ENCODE assay signal across 8 cellular contexts in the genomic region with DNA sequence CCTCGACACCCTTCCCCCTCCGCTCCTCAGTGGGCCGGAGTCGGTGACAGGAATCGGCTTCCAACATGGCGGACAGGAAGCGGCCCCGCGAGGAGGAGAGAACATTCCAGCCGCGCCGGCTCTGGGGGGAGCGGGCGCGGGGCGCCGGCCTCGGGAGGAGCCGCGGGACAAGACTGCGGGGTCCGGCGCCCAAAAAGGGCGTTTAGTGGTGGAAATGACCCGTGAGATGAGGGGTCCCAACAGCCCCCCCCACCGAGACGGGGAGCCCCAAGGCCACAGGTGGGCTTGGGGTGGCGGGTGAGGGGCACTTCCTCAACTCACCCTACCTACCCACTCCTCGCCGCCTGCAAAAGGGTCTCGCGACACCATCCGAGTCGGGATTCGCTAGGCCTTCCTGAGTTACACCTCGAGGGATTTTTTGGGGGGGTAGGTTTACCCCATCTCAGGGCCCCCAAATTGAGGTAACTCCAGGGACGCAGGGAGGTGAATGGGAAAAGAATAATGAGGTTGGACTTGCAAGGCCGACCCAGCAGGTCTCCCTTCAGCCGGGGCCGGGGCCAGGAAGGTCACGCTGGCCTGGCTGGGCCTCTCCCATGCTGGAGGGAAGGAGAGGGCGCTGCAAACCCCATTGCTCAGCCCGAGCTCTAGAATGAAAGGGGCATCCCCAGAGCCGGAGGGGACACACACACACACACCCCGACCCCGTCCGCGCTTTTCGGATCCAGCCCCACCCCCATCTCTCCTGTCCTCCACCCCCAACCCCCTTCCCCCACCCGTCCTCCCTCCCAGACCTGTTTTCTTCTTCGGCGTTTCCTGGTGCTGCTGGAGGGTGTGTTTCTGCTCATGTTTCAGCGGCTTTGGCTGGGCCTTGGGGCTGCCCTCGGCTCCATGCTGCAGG. TPM values are rescaled to one million over a fixed set of nuclear protein-coding genes. Genes with fewer than 3 reads are reported as not detected.
DNase-seq lines count a peak whose midpoint lies in the region; ATAC-seq and TF ChIP-seq lines count a peak whose summit lies in the region.

No MANE protein-coding gene starts in this region.

- TF ChIP-seq POLR2A in NB4 (IDR thresholded peaks at IDR 0.05; ENCODE audit: extremely low read depth, insufficient read length) = peak; percentile 36
- no peak for TF ChIP-seq POLR2A in spleen (IDR thresholded peaks at IDR 0.05)

- peaks cover 56% of the 10 kb centered on the region for H3K79me2 ChIP-seq in mammary epithelial cell (ENCODE audit: insufficient read depth, low read length)

- peak overlapping the region; percentile 38 to 71 (median 56); a peak in 21 of 22 replicates for H3K4me2 ChIP-seq in BLaER1 treated with 17β-estradiol and CSF1 and Interleukin-3, amounts not matched to agents 10 nM and 100 nM
- peak overlapping the region; percentile 66 for H3K4me2 ChIP-seq in mammary epithelial cell (ENCODE audit: insufficient read depth, low read depth, low read length)

- H3K9ac ChIP-seq in BLaER1 treated with 17β-estradiol and CSF1 and Interleukin-3, amounts not matched to agents 10 nM and 100 nM = peak overlapping the region; percentile 93 to 100 (median 98)
- peak overlapping the region; percentile 87 for H3K9ac ChIP-seq in mammary epithelial cell (ENCODE audit: insufficient read depth, low read length)

- dilution Hi-C loops in mammary epithelial cell (cut with HindIII; ENCODE audit: low sequenced_read_pairs) = no loop called here

- peaks cover 24 to 45% (median 33%) of the 10 kb centered on the region in 10 experiments for H3K4me1 ChIP-seq in BLaER1 treated with 17β-estradiol and CSF1 and Interleukin-3, amounts not matched to agents 10 nM and 100 nM
- H3K4me1 ChIP-seq in mammary epithelial cell (ENCODE audit: insufficient read depth, low read length) (peaks cover 9% of the 10 kb centered on the region), spleen (peaks cover 40 to 56% (median 49%) of the 10 kb centered on the region in 6 donors)

- H3K27ac ChIP-seq in BLaER1 treated with 17β-estradiol and CSF1 and Interleukin-3, amounts not matched to agents 10 nM and 100 nM = peak overlapping the region; percentile 87 to 100 (median 97)
- peak overlapping the region; percentile 88 for H3K27ac ChIP-seq in WERI-Rb-1
- H3K27ac ChIP-seq in mammary epithelial cell (ENCODE audit: insufficient read depth, low read depth, low read length) = peak overlapping the region; percentile 73
- peak overlapping the region; percentile 95 to 100 (median 99) for H3K27ac ChIP-seq in spleen

- peaks cover 41 to 53% (median 49%) of the 10 kb centered on the region in 11 experiments for H4K20me1 ChIP-seq in BLaER1 treated with 17β-estradiol and CSF1 and Interleukin-3, amounts not matched to agents 10 nM and 100 nM
- peaks cover 17% of the 10 kb centered on the region for H4K20me1 ChIP-seq in mammary epithelial cell (ENCODE audit: insufficient read depth, low read length)

- peak; percentile 87 for DNase-seq in NB4 (ENCODE audit: low read depth)
- DNase-seq in WERI-Rb-1 = peak; percentile 73
- peak; percentile 35 for DNase-seq in mammary epithelial cell
- DNase-seq in inferior parietal cortex (ENCODE audit: extremely low spot score) = peak; percentile 47
- peak; percentile 93 for DNase-seq in spleen

- H3K9me3 ChIP-seq in BLaER1 treated with 17β-estradiol and CSF1 and Interleukin-3, amounts not matched to agents 10 nM and 100 nM (replicated peaks in 1 of 11) = no peaks in the 10 kb centered on the region
- no peaks in the 10 kb centered on the region for H3K9me3 ChIP-seq in WERI-Rb-1 (ENCODE audit: severe bottlenecking)
- H3K9me3 ChIP-seq in mammary epithelial cell (replicated peaks; ENCODE audit: insufficient read depth, low read length) = no peaks in the 10 kb centered on the region
- H3K9me3 ChIP-seq in spleen = no peaks in the 10 kb centered on the region

- in situ Hi-C loops in mammary epithelial cell (cut with MboI; ENCODE audit: low sequenced_read_pairs in 2 of 2) = no loop called here

- CTCF ChIA-PET in mammary epithelial cell (lab: Charles Lee; ENCODE audit: low non-redundant PET) = interaction anchor here (0.5 to 0.7 kb wide), 5 partner anchors 16 to 176 kb away, joined by 3 to 10 read pairs (median 3); no protein-coding TSS in a partner anchor

- TSS peak; percentile 46 for BruUV-seq in mammary epithelial cell (replicated peaks; lab: Mats Ljungman, UMichigan)

- TF ChIP-seq CTCF in NB4 (IDR thresholded peaks at IDR 0.05; ENCODE audit: low read depth, low read length) (no peak), WERI-Rb-1 (IDR thresholded peaks at IDR 0.05; ENCODE audit: low read depth, low read length) (no peak), mammary epithelial cell (conservative IDR thresholded peaks at IDR 0.05 in 1 of 2, IDR thresholded peaks at IDR 0.05 in 1 of 2; ENCODE audit: extremely low read depth in 1 of 2, insufficient read depth in 1 of 2, low read depth in 1 of 2, low read length in 2 of 2) (no peak), spleen (IDR thresholded peaks at IDR 0.05 in 8 of 11, conservative IDR thresholded peaks at IDR 0.05 in 3 of 11) (no peak)

- no peaks in the 10 kb centered on the region for H3K27me3 ChIP-seq in BLaER1 treated with 17β-estradiol and CSF1 and Interleukin-3, amounts not matched to agents 10 nM and 100 nM
- no peaks in the 10 kb centered on the region for H3K27me3 ChIP-seq in WERI-Rb-1 (ENCODE audit: insufficient read depth, low read depth, severe bottlenecking)
- no peaks in the 10 kb centered on the region for H3K27me3 ChIP-seq in mammary epithelial cell (ENCODE audit: insufficient read depth, low read length)
- H3K27me3 ChIP-seq in spleen (replicated peaks in 1 of 7) = no peaks in the 10 kb centered on the region

- intact Hi-C loops in mammary epithelial cell (cut with micrococcal nuclease) (loop anchor here (5.0 kb wide), 1 partner anchor 51 kb away; no protein-coding TSS in a partner anchor), spleen (cut with DNase I; ENCODE audit: low total_unique reads) (loop anchor here (10.0 kb wide), 1 partner anchor 148 kb away; no protein-coding TSS in a partner anchor)

- peak overlapping the region; percentile 95 to 100 (median 98) for H3K4me3 ChIP-seq in BLaER1 treated with 17β-estradiol and CSF1 and Interleukin-3, amounts not matched to agents 10 nM and 100 nM
- H3K4me3 ChIP-seq in NB4 (ENCODE audit: low read depth, low read length) (peak overlapping the region; percentile 95), WERI-Rb-1 (ENCODE audit: low read depth, low read length) (peak overlapping the region; percentile 88), mammary epithelial cell (replicated peaks in 1 of 3; ENCODE audit: insufficient read depth in 1 of 3, low read depth in 2 of 3, low read length in 3 of 3) (peak overlapping the region; percentile 82 to 95 (median 93)), spleen (peak overlapping the region; percentile 81 to 99 (median 98))

- ATAC-seq in GM19467 (IDR thresholded peaks at IDR 0.05; ENCODE audit: unreplicated experiment) (peak; percentile 23), GM21825 (IDR thresholded peaks at IDR 0.05; ENCODE audit: unreplicated experiment) (no peak)

- peaks cover 20 to 37% (median 31%) of the 10 kb centered on the region in 11 experiments for H3K36me3 ChIP-seq in BLaER1 treated with 17β-estradiol and CSF1 and Interleukin-3, amounts not matched to agents 10 nM and 100 nM
- H3K36me3 ChIP-seq in WERI-Rb-1 (peaks cover 44% of the 10 kb centered on the region), mammary epithelial cell (ENCODE audit: insufficient read depth, low read length) (peaks cover 4% of the 10 kb centered on the region), spleen (peaks cover 0 to 25% (median 13%) of the 10 kb centered on the region in 6 donors)

- 0% methylated on average over 7 of the region's 54 CpGs for WGBS in mammary epithelial cell (ENCODE audit: low coverage, missing lambda C conversion rate)
- WGBS in spleen, 5 donors = 0 to 1% (median 0%) methylated on average over 28 to 54 of the region's 54 CpGs

- peak overlapping the region; percentile 13 for H2AFZ ChIP-seq in mammary epithelial cell (ENCODE audit: low read depth, low read length)

RNA-seq across cellular contexts. Expression of a gene that starts 0.7 kb away (rescaled TPM):
- total RNA-seq in mammary epithelial cell (10 to 100 TPM; 57.2 to 72.3 TPM), spleen (10 to 100 TPM; 50.9 to 68.4 (median 58.6) TPM)
- polyA plus RNA-seq in mammary epithelial cell (25.4 TPM), spleen (10 to 100 TPM in 1 of 3 donors, 1 to 10 TPM in 2; 8.7 to 11.1 (median 8.8) TPM)
- polyA minus RNA-seq in mammary epithelial cell = 29.4 TPM

RNA-seq across cellular contexts. Expression of a gene that starts 46.6 kb away (rescaled TPM):
- total RNA-seq in mammary epithelial cell (not detected), spleen (not detected)
- polyA plus RNA-seq in mammary epithelial cell (not detected), spleen (not detected)
- polyA minus RNA-seq in mammary epithelial cell = not detected

Comparison
In these comparisons a context has a peak if more than half of its experiments do, and no peak if none do; other contexts are left out.
1. DNase-seq: peak in every context shown above with its lines; median percentile 93 in spleen; 87 in NB4; 73 in WERI-Rb-1; 47 in inferior parietal cortex; 35 in mammary epithelial cell.